11 cellular contexts compared by ENCODE assay signal in the genomic region with DNA sequence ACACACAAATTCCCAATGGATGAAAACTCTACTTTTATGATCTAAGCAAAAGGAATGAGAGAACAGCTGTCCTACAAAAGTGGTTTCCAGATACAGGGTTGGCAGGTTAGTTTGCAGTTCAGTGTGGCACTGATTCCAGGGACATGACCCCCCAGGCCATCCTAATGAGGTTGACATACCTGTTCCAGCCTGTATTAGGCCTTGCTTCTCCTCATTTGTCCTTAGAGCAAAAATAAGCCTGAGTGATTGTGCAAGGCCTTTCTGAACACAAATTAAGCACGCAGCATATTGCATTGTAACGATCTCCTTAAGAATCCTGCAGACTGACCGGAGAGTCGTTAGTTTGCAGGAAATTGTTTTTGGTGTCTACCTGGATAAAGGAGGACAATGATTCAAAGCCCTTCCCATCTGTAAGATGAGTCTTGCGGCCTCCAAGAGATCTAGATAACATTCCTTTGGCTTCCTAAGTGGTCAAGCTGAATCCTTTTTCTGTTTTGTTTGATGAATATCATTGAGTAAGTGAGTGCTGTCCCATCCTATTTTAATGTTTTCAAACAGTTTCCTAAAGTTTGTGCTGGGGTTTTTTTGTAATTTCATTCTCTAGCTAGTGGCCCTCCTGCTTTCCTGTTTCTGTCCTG. TPM values are rescaled to one million over a fixed set of nuclear protein-coding genes. Genes with fewer than 3 reads are reported as not detected.
A peak's percentile ranks its signal among the peaks of the same experiment; 100 is the strongest.
DNase-seq lines count a peak whose midpoint lies in the region; ATAC-seq and TF ChIP-seq lines count a peak whose summit lies in the region.
"Had no signal": no experiment of that assay in that cellular context is flagged by ENCODE, and none has a peak within 500 bp of the region (broad histone marks: within the 10 kb centered on the region; RNA-seq: fewer than 3 reads in every experiment).

No MANE protein-coding gene starts in this region.

- peaks cover 32% of the 10 kb centered on the region for H3F3A ChIP-seq in PC-9 (ENCODE audit: insufficient read depth, low read depth)

- TF ChIP-seq CTCF in PC-9 (conservative IDR thresholded peaks at IDR 0.05), result no peak
- TF ChIP-seq CTCF in psoas muscle (IDR thresholded peaks at IDR 0.05), result no peak

- H3K4me1 ChIP-seq in PC-9 (replicated peaks; ENCODE audit: insufficient read depth) (peaks cover 21% of the 10 kb centered on the region), psoas muscle (peaks cover 7% of the 10 kb centered on the region), aorta (ENCODE audit: control insufficient read depth in 1 of 2, insufficient read depth in 2 of 2, low read length in 2 of 2) (peaks cover 0 to 2% of the 10 kb centered on the region in 2 donors)

- H3K9me3 ChIP-seq in PC-9 (ENCODE audit: insufficient read depth, low read depth) (no peaks in the 10 kb centered on the region), psoas muscle (no peaks in the 10 kb centered on the region), aorta (ENCODE audit: control insufficient read depth, low read length) (no peaks in the 10 kb centered on the region)

- H3K9me3 Mint-ChIP-seq in effector memory CD8-positive, alpha-beta T cell, result no peaks in the 10 kb centered on the region

- H3K27ac ChIP-seq in PC-9 (peak overlapping the region; percentile 51), psoas muscle (peak overlapping the region; percentile 78), aorta (ENCODE audit: low read depth in 1 of 2, low read length in 2 of 2) (peak overlapping the region in 1 of 2 donors; percentile 76)

- H3K36me3 Mint-ChIP-seq in effector memory CD8-positive, alpha-beta T cell (ENCODE audit: insufficient read depth), result peaks cover 18% of the 10 kb centered on the region

- peak overlapping the region; percentile 78; the same call in 1 of the 2 replicates for H3K4me3 ChIP-seq in GM08714 (ENCODE audit: low read length)
- H3K4me3 ChIP-seq in PC-9, result no peak overlapping the region
- H3K4me3 ChIP-seq in psoas muscle, result no peak overlapping the region
- no peak overlapping the region for H3K4me3 ChIP-seq in aorta (ENCODE audit: low read length in 2 of 2)

- peak overlapping the region; percentile 79 to 89 for H3K4me3 Mint-ChIP-seq in effector memory CD8-positive, alpha-beta T cell

- WGBS in psoas muscle, 3 donors, result 74 to 79% (median 78%) methylated on average over 5 of the region's 5 CpGs
- 96% methylated on average over 5 of the region's 5 CpGs for WGBS in aorta, 2 donors

- POLR2A ChIA-PET in PC-9 (lab: Charles Lee; ENCODE audit: unreplicated experiment), result interaction anchor here (0.6 to 0.7 kb wide), 4 partner anchors 17 to 193 kb away, joined by 3 to 4 read pairs (median 3); no protein-coding TSS in a partner anchor

- no peaks in the 10 kb centered on the region for H3K9me2 ChIP-seq in PC-9 (ENCODE audit: insufficient read depth)

- no TSS peak for BruUV-seq in PC-9 (replicated peaks; lab: Mats Ljungman, UMichigan)

- no peaks in the 10 kb centered on the region for H3K27me3 Mint-ChIP-seq in effector memory CD8-positive, alpha-beta T cell

- CTCF ChIA-PET in PC-9 (lab: Charles Lee), result interaction anchor here (0.6 to 0.9 kb wide), 2 partner anchors 262 to 1617 kb away, joined by 4 to 8 read pairs; no protein-coding TSS in a partner anchor

- intact Hi-C loops in PC-9 (cut with micrococcal nuclease; ENCODE audit: unreplicated experiment) (loop anchor here (1.0 to 5.0 kb wide), 4 partner anchors 43 to 178 kb away; a partner anchor contains a TSS), psoas muscle (cut with DNase I) (loop anchor here in 1 of 2 donors (5.0 kb wide), 2 partner anchors 78 to 133 kb away; no protein-coding TSS in a partner anchor), aorta (cut with DNase I) (loop anchor here (5.0 to 10.0 kb wide), 4 partner anchors 37 to 178 kb away; no protein-coding TSS in a partner anchor), left colon (cut with DNase I, micrococcal nuclease) (no loop called here)

- H3K27me3 ChIP-seq in PC-9 (ENCODE audit: insufficient read depth, low read depth) (no peaks in the 10 kb centered on the region), psoas muscle (ENCODE audit: insufficient read depth in 3 of 3, low read length in 2 of 3) (no peaks in the 10 kb centered on the region), aorta (ENCODE audit: control insufficient read depth in 1 of 2, insufficient read depth in 2 of 2, low read length in 1 of 2) (no peaks in the 10 kb centered on the region)

- H3K27ac Mint-ChIP-seq in effector memory CD8-positive, alpha-beta T cell, result peak overlapping the region; percentile 92 to 99

- DNase-seq in PC-9, result peak; percentile 69 to 77
- DNase-seq in effector memory CD8-positive, alpha-beta T cell, result no peak
- no peak for DNase-seq in psoas muscle
- DNase-seq in NCI-H345 treated with DMSO at 0.1 percent for 48 hours (lab: John Stamatoyannopoulos, UW; ENCODE audit: unreplicated experiment), result no peak
- no peak for DNase-seq in aorta
- DNase-seq in left colon, result no peak
- DNase-seq: hippocampal formation, KBM-7, NCI-H226 had no signal

- H3K79me2 ChIP-seq in PC-9 (ENCODE audit: low read depth), result peaks cover 30% of the 10 kb centered on the region

- H2AFZ ChIP-seq in PC-9, result peak overlapping the region; percentile 43; the same call in 1 of the 2 replicates

- no peaks in the 10 kb centered on the region for H4K20me1 ChIP-seq in PC-9 (ENCODE audit: insufficient read depth)

- no peak for ATAC-seq in effector memory CD8-positive, alpha-beta T cell (replicated peaks)
- no peak for ATAC-seq in psoas muscle
- ATAC-seq in GM21576 (IDR thresholded peaks at IDR 0.05; ENCODE audit: unreplicated experiment), result no peak
- no peak for ATAC-seq in aorta (ENCODE audit: low FRiP score)
- no peak for ATAC-seq in left colon

- H3K36me3 ChIP-seq in PC-9 (ENCODE audit: low read depth) (no peaks in the 10 kb centered on the region), psoas muscle (ENCODE audit: insufficient read depth in 1 of 2, low read depth in 1 of 2) (no peaks in the 10 kb centered on the region), aorta (ENCODE audit: control insufficient read depth in 1 of 2, insufficient read depth in 2 of 2, low read length in 1 of 2) (no peaks in the 10 kb centered on the region)

- peak overlapping the region; percentile 85 for H3K4me2 ChIP-seq in PC-9

- peaks cover 42 to 57% of the 10 kb centered on the region in 2 donors for H3K4me1 Mint-ChIP-seq in effector memory CD8-positive, alpha-beta T cell (ENCODE audit: low read depth in 2 of 2)

RNA-seq across cellular contexts. Expression of a gene that starts 1.6 kb away (rescaled TPM):
- total RNA-seq in PC-9 (2021) (35.8 and 57.5 TPM in 2 replicates), psoas muscle (10 to 100 TPM; 11.2 to 15.7 (median 12.8) TPM), aorta (100 to 1,000 TPM in 1 of 2 donors, 10 to 100 TPM in 1; 49.8 to 252 TPM), left colon (10 to 100 TPM; 58.9 to 84.8 TPM)
- polyA plus RNA-seq in psoas muscle (10 to 100 TPM in 1 of 3 donors, 1 to 10 TPM in 2; 9.0 to 11.0 (median 10.0) TPM), aorta (10 to 100 TPM; 11.3 to 26.9 TPM)

Comparison
In these comparisons a context has a peak if more than half of its experiments do, and no peak if none do; other contexts are left out.
1. DNase-seq: peak in PC-9 (2 of 2); none in effector memory CD8-positive, alpha-beta T cell (0 of 3), psoas muscle (0 of 2), NCI-H345 treated with DMSO at 0.1 percent for 48 hours (single experiment), aorta (0 of 2) and left colon (0 of 2).
2. intact Hi-C loops: an anchor here in PC-9 (1.0 to 5.0 kb wide) and aorta (5.0 to 10.0 kb wide); none called in left colon.